19 cellular contexts compared by ENCODE assay signal in genomic region chr2:240814946-240815760, GRCh38. TPM values are rescaled to one million over a fixed set of nuclear protein-coding genes. Genes with fewer than 3 reads are reported as not detected.
DNase-seq lines count a peak whose midpoint lies in the region; ATAC-seq and TF ChIP-seq lines count a peak whose summit lies in the region.
"Had no signal": no experiment of that assay in that cellular context is flagged by ENCODE, and none has a peak within 500 bp of the region (broad histone marks: within the 10 kb centered on the region; RNA-seq: fewer than 3 reads in every experiment).

No MANE protein-coding gene starts in this region.

- H3K4me3 Mint-ChIP-seq in WTC11 = no peak overlapping the region
- H3K4me3 Mint-ChIP-seq in neural crest cell = peak overlapping the region; percentile 56
- H3K4me3 Mint-ChIP-seq in type B pancreatic cell = no peak overlapping the region
- H3K4me3 Mint-ChIP-seq: IgD-negative memory B cell had no signal

- peak overlapping the region; percentile 23; the same call in 1 of the 2 replicates for H3K27ac Mint-ChIP-seq in WTC11
- H3K27ac Mint-ChIP-seq in neural crest cell (ENCODE audit: unreplicated experiment) = no peak overlapping the region
- no peak overlapping the region for H3K27ac Mint-ChIP-seq in type B pancreatic cell

- H3K4me1 Mint-ChIP-seq in WTC11 (peaks cover 36% of the 10 kb centered on the region), neural crest cell (peaks cover 4% of the 10 kb centered on the region), type B pancreatic cell (ENCODE audit: unreplicated experiment) (no peaks in the 10 kb centered on the region)

- DNase-seq in Right ventricle myocardium inferior (ENCODE audit: missing footprints) (peak; percentile 39), left cardiac atrium (no peak), WTC11 (ENCODE audit: low spot score) (no peak), neural crest cell (ENCODE audit: low read depth, low spot score) (no peak), type B pancreatic cell (ENCODE audit: extremely low spot score, unreplicated experiment) (peak; percentile 55), NCI-H1092 (lab: John Stamatoyannopoulos, UW) (no peak), NCI-H1105 (lab: John Stamatoyannopoulos, UW) (no peak)
- DNase-seq: C1 segment of cervical spinal cord, DND-41, Karpas-422, NCI-H1436 treated with DMSO at 0.1 percent for 48 hours, NCI-H2029, NCI-H526, PC-3, RPMI8226 had no signal

- TF ChIP-seq CTCF in WTC11 (IDR thresholded peaks at IDR 0.05) (no peak), neural crest cell (conservative IDR thresholded peaks at IDR 0.05) (no peak), type B pancreatic cell (conservative IDR thresholded peaks at IDR 0.05) (no peak)

- intact Hi-C loops in Right ventricle myocardium inferior (cut with DNase I) = no loop called here
- intact Hi-C loops in left cardiac atrium (cut with DNase I) = no loop called here

- no peak for ATAC-seq in Right ventricle myocardium inferior
- no peak for ATAC-seq in left cardiac atrium
- ATAC-seq in WTC11 = no peak
- ATAC-seq: HCT116, PC-3 had no signal

- POLR2A ChIA-PET in WTC11 (lab: Charles Lee) = interaction anchor here (1.2 kb wide), 1 partner anchor 11 kb away, joined by 3 read pairs; no protein-coding TSS in a partner anchor

- no peaks in the 10 kb centered on the region; the same call in 1 of the 2 replicates for H3K27me3 Mint-ChIP-seq in WTC11 (ENCODE audit: low read depth)
- peaks cover 7% of the 10 kb centered on the region for H3K27me3 Mint-ChIP-seq in neural crest cell (ENCODE audit: low read depth)
- H3K27me3 Mint-ChIP-seq in type B pancreatic cell = peaks cover 12% of the 10 kb centered on the region

- peaks cover 9% of the 10 kb centered on the region for H3K9me3 Mint-ChIP-seq in WTC11
- H3K9me3 Mint-ChIP-seq in neural crest cell = peaks cover 9% of the 10 kb centered on the region
- H3K9me3 Mint-ChIP-seq in type B pancreatic cell = peaks cover 9% of the 10 kb centered on the region

- H3K36me3 Mint-ChIP-seq in WTC11 (peaks cover 45% of the 10 kb centered on the region), neural crest cell (ENCODE audit: low read depth) (peaks cover 34% of the 10 kb centered on the region), type B pancreatic cell (peaks cover 17% of the 10 kb centered on the region)

- CTCF ChIA-PET in WTC11 (lab: Charles Lee) = interaction anchor here (0.9 kb wide), 1 partner anchor 36 kb away, joined by 3 read pairs; no protein-coding TSS in a partner anchor

TF ChIP-seq in WTC11, 78 proteins besides CTCF, POLR2A, EP300 and RAD21:
- TF ChIP-seq ZNF396 (CRISPR knock-in tag; IDR thresholded peaks at IDR 0.05; ENCODE audit: borderline replicate concordance) (no peak), TCF7 (CRISPR knock-in tag; IDR thresholded peaks at IDR 0.05; ENCODE audit: low read depth) (no peak), ZNF232 (CRISPR knock-in tag; IDR thresholded peaks at IDR 0.05) (no peak), FOXP4 (CRISPR knock-in tag; IDR thresholded peaks at IDR 0.05) (no peak), ZNF263 (CRISPR knock-in tag; IDR thresholded peaks at IDR 0.05; ENCODE audit: low read depth) (no peak), ERG (CRISPR knock-in tag; IDR thresholded peaks at IDR 0.05) (no peak), MAX (CRISPR knock-in tag; IDR thresholded peaks at IDR 0.05) (no peak), FOXP1 (CRISPR knock-in tag; IDR thresholded peaks at IDR 0.05; ENCODE audit: borderline replicate concordance) (no peak), USF1 (CRISPR knock-in tag; IDR thresholded peaks at IDR 0.05) (no peak), RELA (CRISPR knock-in tag; IDR thresholded peaks at IDR 0.05; ENCODE audit: borderline replicate concordance) (no peak), SP1 (CRISPR knock-in tag; conservative IDR thresholded peaks at IDR 0.05) (no peak), NR3C1 (CRISPR knock-in tag; conservative IDR thresholded peaks at IDR 0.05; ENCODE audit: low read depth) (no peak), TEAD4 (CRISPR knock-in tag; IDR thresholded peaks at IDR 0.05) (no peak), TEAD1 (CRISPR knock-in tag; IDR thresholded peaks at IDR 0.05) (no peak), HMGA2 (CRISPR knock-in tag; IDR thresholded peaks at IDR 0.05) (no peak)
- TF ChIP-seq, protein P1, sequence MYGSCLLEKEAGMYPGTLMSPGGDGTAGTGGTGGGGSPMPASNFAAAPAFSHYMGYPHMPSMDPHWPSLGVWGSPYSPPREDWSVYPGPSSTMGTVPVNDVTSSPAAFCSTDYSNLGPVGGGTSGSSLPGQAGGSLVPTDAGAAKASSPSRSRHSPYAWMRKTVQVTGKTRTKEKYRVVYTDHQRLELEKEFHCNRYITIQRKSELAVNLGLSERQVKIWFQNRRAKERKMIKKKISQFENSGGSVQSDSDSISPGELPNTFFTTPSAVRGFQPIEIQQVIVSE (CRISPR knock-in tag; IDR thresholded peaks at IDR 0.05; ENCODE audit: borderline replicate concordance) = no peak
- TF ChIP-seq, protein P2, sequence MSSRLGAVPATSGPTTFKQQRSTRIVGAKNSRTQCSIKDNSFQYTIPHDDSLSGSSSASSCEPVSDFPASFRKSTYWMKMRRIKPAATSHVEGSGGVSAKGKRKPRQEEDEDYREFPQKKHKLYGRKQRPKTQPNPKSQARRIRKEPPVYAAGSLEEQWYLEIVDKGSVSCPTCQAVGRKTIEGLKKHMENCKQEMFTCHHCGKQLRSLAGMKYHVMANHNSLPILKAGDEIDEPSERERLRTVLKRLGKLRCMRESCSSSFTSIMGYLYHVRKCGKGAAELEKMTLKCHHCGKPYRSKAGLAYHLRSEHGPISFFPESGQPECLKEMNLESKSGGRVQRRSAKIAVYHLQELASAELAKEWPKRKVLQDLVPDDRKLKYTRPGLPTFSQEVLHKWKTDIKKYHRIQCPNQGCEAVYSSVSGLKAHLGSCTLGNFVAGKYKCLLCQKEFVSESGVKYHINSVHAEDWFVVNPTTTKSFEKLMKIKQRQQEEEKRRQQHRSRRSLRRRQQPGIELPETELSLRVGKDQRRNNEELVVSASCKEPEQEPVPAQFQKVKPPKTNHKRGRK (CRISPR knock-in tag; IDR thresholded peaks at IDR 0.05; ENCODE audit: borderline replicate concordance) = no peak
TF ChIP-seq in WTC11: peak in this region for 0.

RNA-seq across cellular contexts. Expression of gene KIF1A, which starts 4.9 kb away (rescaled TPM):
- total RNA-seq in Right ventricle myocardium inferior (1.5 TPM), left cardiac atrium (10 to 100 TPM; 27.4 to 51.5 TPM), WTC11 (2021) (218 to 279 TPM (median 222 TPM) in 3 replicates), neural crest cell (90.9 and 91.3 TPM in 2 replicates), type B pancreatic cell (ENCODE audit: low replicate concordance) (78.4 and 112 TPM in 2 replicates)
- total RNA-seq: MCF 10A, PC-3 had no signal

RNA-seq across cellular contexts. Expression of gene AGXT, which starts 53.5 kb away (rescaled TPM):
- total RNA-seq in Right ventricle myocardium inferior = not detected
- total RNA-seq in left cardiac atrium = under 1 TPM; 0.24 to 0.29 TPM
- total RNA-seq in WTC11 (2021) = 0.16 to 0.37 TPM (median 0.24 TPM) in 3 replicates
- not detected in 2 replicates for total RNA-seq in neural crest cell
- 0.51 and 1.00 TPM in 2 replicates for total RNA-seq in type B pancreatic cell (ENCODE audit: low replicate concordance)
- total RNA-seq: G401, MCF 10A, PC-3 had no signal

Comparison
In these comparisons a context has a peak if more than half of its experiments do, and no peak if none do; other contexts are left out.
1. DNase-seq: peak in Right ventricle myocardium inferior (single experiment) and type B pancreatic cell (single experiment); none in left cardiac atrium (single experiment), WTC11 (single experiment), neural crest cell (single experiment), NCI-H1092 (single experiment) and NCI-H1105 (single experiment).
2. RNA of gene KIF1A, which starts 4.9 kb away (total RNA-seq): 218 to 279 TPM in WTC11, 90.9 to 91.3 TPM in neural crest cell, 78.4 to 112 TPM in type B pancreatic cell and 27.4 to 51.5 TPM in left cardiac atrium; 1.5 TPM in Right ventricle myocardium inferior (single experiment); every median in the first group is over 10 times any median in the second.